9 cellular contexts compared by ENCODE assay signal in genomic region chr9:110254500-110254899, GRCh38. TPM values are rescaled to one million over a fixed set of nuclear protein-coding genes. Genes with fewer than 3 reads are reported as not detected.
A peak's percentile ranks its signal among the peaks of the same experiment; 100 is the strongest.
DNase-seq lines count a peak whose midpoint lies in the region; ATAC-seq, FAIRE-seq and TF ChIP-seq lines count a peak whose summit lies in the region.
"Had no signal": no experiment of that assay in that cellular context is flagged by ENCODE, and none has a peak within 500 bp of the region (broad histone marks: within the 10 kb centered on the region; RNA-seq: fewer than 3 reads in every experiment).

No MANE protein-coding gene starts in this region.

- H3K14ac ChIP-seq in H1 (ENCODE audit: insufficient read length): no peak overlapping the region

- TF ChIP-seq POLR2A in H1 (IDR thresholded peaks at IDR 0.05; ENCODE audit: control extremely low read depth in 1 of 2, low read depth in 2 of 2, low read length in 2 of 2): no peak

- H3F3A ChIP-seq in MM.1S (ENCODE audit: insufficient read depth, low read length) (peaks cover 25% of the 10 kb centered on the region), neural cell (ENCODE audit: insufficient read depth, low read length, poor library complexity, severe bottlenecking) (no peaks in the 10 kb centered on the region)

- H3K23ac ChIP-seq in H1 (ENCODE audit: insufficient read length): no peak overlapping the region

- WGBS in H1 (ENCODE audit: extremely low coverage in 1 of 2, insufficient coverage in 1 of 2, insufficient read length in 1 of 2, insufficient replicate concordance in 2 of 2, low coverage in 1 of 2, low lambda C conversion rate in 2 of 2, missing lambda C conversion rate in 1 of 2), 2 experiments: 86% methylated on average over 2 of the region's 2 CpGs; no CpG with 5 or more reads in 1 of the 2 experiments
- WGBS in pancreas, 2 donors: 66 to 73% methylated on average over 2 of the region's 2 CpGs

- peaks cover 50 to 67% (median 63%) of the 10 kb centered on the region in 11 experiments for H4K20me1 ChIP-seq in BLaER1 treated with 17β-estradiol and CSF1 and Interleukin-3, amounts not matched to agents 10 nM and 100 nM
- H4K20me1 ChIP-seq in MM.1S (ENCODE audit: insufficient read depth, low read length): peaks cover 47% of the 10 kb centered on the region
- H4K20me1 ChIP-seq in H1 (replicated peaks in 1 of 2; ENCODE audit: control insufficient read depth in 1 of 2, insufficient read depth in 2 of 2, low read length in 2 of 2): peaks cover 8 to 14% of the 10 kb centered on the region in 2 experiments
- H4K20me1 ChIP-seq in neural cell (ENCODE audit: insufficient read depth): no peaks in the 10 kb centered on the region

- no peak overlapping the region for H2AK5ac ChIP-seq in H1 (ENCODE audit: low read depth, low read length)

- no peak overlapping the region for H2BK15ac ChIP-seq in H1 (ENCODE audit: low read length)

- peaks cover 18 to 38% (median 24%) of the 10 kb centered on the region in 11 experiments for H3K36me3 ChIP-seq in BLaER1 treated with 17β-estradiol and CSF1 and Interleukin-3, amounts not matched to agents 10 nM and 100 nM
- H3K36me3 ChIP-seq in MM.1S (replicated peaks; ENCODE audit: insufficient read depth, low read length) (peaks cover 11% of the 10 kb centered on the region; the same call in 1 of the 2 replicates), H1 (ENCODE audit: control insufficient read depth in 2 of 4, insufficient read depth in 4 of 4, low read length in 3 of 4) (peaks cover 0 to 13% (median 10%) of the 10 kb centered on the region in 4 experiments; a peak in 7 of 8 replicates), neural cell (ENCODE audit: insufficient read depth, low read length) (no peaks in the 10 kb centered on the region), pancreas (no peaks in the 10 kb centered on the region)

- peak overlapping the region; percentile 79 to 96 (median 93) for H3K4me3 ChIP-seq in BLaER1 treated with 17β-estradiol and CSF1 and Interleukin-3, amounts not matched to agents 10 nM and 100 nM
- H3K4me3 ChIP-seq in MM.1S (ENCODE audit: low read length) (peak overlapping the region; percentile 94), H1 (ENCODE audit: extremely low read depth in 1 of 4, insufficient read depth in 2 of 4, low read depth in 3 of 4, low read length in 4 of 4) (peak overlapping the region; percentile 82 to 94 (median 92); a peak in 5 of 8 replicates), neural cell (ENCODE audit: low read length) (peak overlapping the region; percentile 96), pancreas (peak overlapping the region in 2 of 4 donors; percentile 90 to 96)

- H2BK20ac ChIP-seq in H1 (ENCODE audit: low read length): no peak overlapping the region

- no peak overlapping the region for H2BK12ac ChIP-seq in H1 (ENCODE audit: low read depth, low read length)

- TF ChIP-seq CTCF in MM.1S (IDR thresholded peaks at IDR 0.05; ENCODE audit: low read length) (no peak), H1 (IDR thresholded peaks at IDR 0.05; ENCODE audit: control extremely low read depth in 1 of 3, insufficient read depth in 1 of 3, low read depth in 1 of 3, low read length in 3 of 3) (no peak), neural cell (IDR thresholded peaks at IDR 0.05; ENCODE audit: poor library complexity, severe bottlenecking) (no peak), pancreas (IDR thresholded peaks at IDR 0.05) (no peak)

- H3K9me3 ChIP-seq in BLaER1 treated with 17β-estradiol and CSF1 and Interleukin-3, amounts not matched to agents 10 nM and 100 nM (replicated peaks in 1 of 11): no peaks in the 10 kb centered on the region
- no peaks in the 10 kb centered on the region for H3K9me3 ChIP-seq in MM.1S (replicated peaks; ENCODE audit: insufficient read depth, low read length)
- H3K9me3 ChIP-seq in H1 (ENCODE audit: insufficient read depth in 2 of 2, low read depth in 1 of 2, low read length in 1 of 2): no peaks in the 10 kb centered on the region
- H3K9me3 ChIP-seq in neural cell (ENCODE audit: low read length): no peaks in the 10 kb centered on the region
- no peaks in the 10 kb centered on the region for H3K9me3 ChIP-seq in pancreas

- H3K56ac ChIP-seq in H1 (replicated peaks; ENCODE audit: insufficient read length, low read depth, low read length): no peak overlapping the region

- ATAC-seq in GM19455 (IDR thresholded peaks at IDR 0.05; ENCODE audit: unreplicated experiment) (no peak), pancreas (no peak)

- no peak overlapping the region for H4K5ac ChIP-seq in H1 (ENCODE audit: insufficient read length, low read depth, low read length)

- peaks cover 5% of the 10 kb centered on the region; the same call in 1 of the 2 replicates for H3K79me1 ChIP-seq in H1 (ENCODE audit: low read depth, low read length)

- H3K4me2 ChIP-seq in BLaER1 treated with 17β-estradiol and CSF1 and Interleukin-3, amounts not matched to agents 10 nM and 100 nM: peak overlapping the region; percentile 74 to 98 (median 90)
- peak overlapping the region; percentile 93 for H3K4me2 ChIP-seq in MM.1S (ENCODE audit: low read depth, low read length)
- peak overlapping the region; percentile 93 to 96 for H3K4me2 ChIP-seq in H1 (ENCODE audit: insufficient read depth in 1 of 2, low read depth in 2 of 2, low read length in 2 of 2)
- H3K4me2 ChIP-seq in neural cell (ENCODE audit: low read length): peak overlapping the region; percentile 89

- intact Hi-C loops in pancreas (cut with DNase I): no loop called here

- no peak overlapping the region for H3K4ac ChIP-seq in H1 (replicated peaks; ENCODE audit: insufficient read length, low read depth, low read length)

- no peak overlapping the region for H4K91ac ChIP-seq in H1 (replicated peaks; ENCODE audit: insufficient read length, low read length)

- H3K27ac ChIP-seq in BLaER1 treated with 17β-estradiol and CSF1 and Interleukin-3, amounts not matched to agents 10 nM and 100 nM: peak overlapping the region in 10 of 11 experiments; percentile 69 to 96 (median 90); a peak in 13 of 22 replicates
- H3K27ac ChIP-seq in MM.1S (ENCODE audit: low read length) (no peak overlapping the region), H1 (ENCODE audit: low read depth, low read length) (no peak overlapping the region), neural cell (ENCODE audit: low read length) (no peak overlapping the region), pancreas (peak overlapping the region in 2 of 4 donors; percentile 88 to 92)

- POLR2A ChIA-PET in H1 (lab: Charles Lee; ENCODE audit: partially characterized antibody): no interaction called here

- H3K27me3 ChIP-seq in BLaER1 treated with 17β-estradiol and CSF1 and Interleukin-3, amounts not matched to agents 10 nM and 100 nM: no peaks in the 10 kb centered on the region
- H3K27me3 ChIP-seq in MM.1S (replicated peaks; ENCODE audit: insufficient read depth, low read length) (no peaks in the 10 kb centered on the region), H1 (replicated peaks in 1 of 4; ENCODE audit: control insufficient read depth in 3 of 4, extremely low read depth in 1 of 4, insufficient read depth in 3 of 4, low read length in 3 of 4) (no peaks in the 10 kb centered on the region; a peak in 1 of 7 replicates), neural cell (ENCODE audit: insufficient read depth, low read depth, low read length) (peaks cover 2% of the 10 kb centered on the region), pancreas (no peaks in the 10 kb centered on the region)

- TF ChIP-seq EP300 in H1 (IDR thresholded peaks at IDR 0.05; ENCODE audit: borderline replicate concordance in 1 of 2, low read depth in 2 of 2, low read length in 2 of 2): no peak
- no peak for TF ChIP-seq EP300 in neural cell (conservative IDR thresholded peaks at IDR 0.05; ENCODE audit: poor library complexity, severe bottlenecking)

- TF ChIP-seq RAD21 in H1 (IDR thresholded peaks at IDR 0.05 in 1 of 2, conservative IDR thresholded peaks at IDR 0.05 in 1 of 2; ENCODE audit: low read depth in 2 of 2, low read length in 2 of 2) (no peak), neural cell (conservative IDR thresholded peaks at IDR 0.05) (no peak)

- no peaks in the 10 kb centered on the region for H3K9me2 ChIP-seq in MM.1S (replicated peaks; ENCODE audit: insufficient read depth, low read length)
- no peaks in the 10 kb centered on the region for H3K9me2 ChIP-seq in neural cell (ENCODE audit: insufficient read depth, low read length)

- no peak overlapping the region for H3K18ac ChIP-seq in H1 (ENCODE audit: extremely low read depth, low read length)

- no peak overlapping the region for H2BK5ac ChIP-seq in H1 (ENCODE audit: low read depth, low read length)

- no peak overlapping the region for H2AFZ ChIP-seq in MM.1S (ENCODE audit: low read length)
- H2AFZ ChIP-seq in H1 (ENCODE audit: low read length): no peak overlapping the region
- peak overlapping the region; percentile 16 for H2AFZ ChIP-seq in neural cell (ENCODE audit: low read depth, low read length)

- H3K9ac ChIP-seq in BLaER1 treated with 17β-estradiol and CSF1 and Interleukin-3, amounts not matched to agents 10 nM and 100 nM: peak overlapping the region; percentile 85 to 97 (median 93)
- peak overlapping the region; percentile 91; the same call in 1 of the 2 replicates for H3K9ac ChIP-seq in MM.1S (ENCODE audit: low read length)
- peak overlapping the region in 1 of 4 experiments; percentile 39; a peak in 2 of 7 replicates for H3K9ac ChIP-seq in H1 (replicated peaks in 1 of 4; ENCODE audit: extremely low read depth in 1 of 4, low read depth in 3 of 4, low read length in 3 of 4)
- H3K9ac ChIP-seq in neural cell (ENCODE audit: low read length): peak overlapping the region; percentile 83

- peaks cover 27 to 53% (median 30%) of the 10 kb centered on the region in 10 experiments for H3K4me1 ChIP-seq in BLaER1 treated with 17β-estradiol and CSF1 and Interleukin-3, amounts not matched to agents 10 nM and 100 nM
- H3K4me1 ChIP-seq in MM.1S (ENCODE audit: low read length) (peaks cover 21% of the 10 kb centered on the region), H1 (replicated peaks in 1 of 4; ENCODE audit: control insufficient read depth in 3 of 4, insufficient read depth in 4 of 4, low read length in 3 of 4) (peaks cover 8 to 18% (median 10%) of the 10 kb centered on the region in 4 experiments), pancreas (peaks cover 0 to 19% (median 13%) of the 10 kb centered on the region in 3 donors)

- DNase-seq in MM.1S (no peak), H1 (ENCODE audit: low read depth in 1 of 2, low spot score in 2 of 2) (no peak), GM19239 (ENCODE audit: insufficient read length, low spot score) (no peak), pancreas (no peak), superior temporal gyrus (ENCODE audit: extremely low spot score) (no peak)
- DNase-seq: stimulated activated CD4-positive, alpha-beta T cell treated with anti-CD3 and anti-CD28 coated beads, Interleukin-12 subunit alpha, Interleukin-12 subunit beta, amount 100 ng/mL, for 4 hours had no signal

- no peak for FAIRE-seq in H1 (lab: Jason Lieb, UNC)
- FAIRE-seq in GM19239 (lab: Jason Lieb, UNC): no peak
- no peak for FAIRE-seq in pancreas (lab: Jason Lieb, UNC)

- CTCF ChIA-PET in H1 (lab: Charles Lee; ENCODE audit: partially characterized antibody): interaction anchor here (1.1 kb wide), 1 partner anchor 32 kb away, joined by 3 read pairs; no protein-coding TSS in a partner anchor

- no peak overlapping the region for H2BK120ac ChIP-seq in H1 (replicated peaks; ENCODE audit: low read depth, low read length)

- H3K23me2 ChIP-seq in H1 (ENCODE audit: low read depth, low read length): peaks cover 11% of the 10 kb centered on the region

- H3K79me2 ChIP-seq in MM.1S (ENCODE audit: low read length): peaks cover 76% of the 10 kb centered on the region
- H3K79me2 ChIP-seq in H1 (ENCODE audit: control insufficient read depth in 1 of 2, insufficient read depth in 2 of 2, low read length in 2 of 2): peaks cover 29 to 66% of the 10 kb centered on the region in 2 experiments
- H3K79me2 ChIP-seq in neural cell (replicated peaks; ENCODE audit: insufficient read depth, low read length): peaks cover 32% of the 10 kb centered on the region

- H4K8ac ChIP-seq in H1 (ENCODE audit: extremely low read depth, insufficient read depth, low read length): no peak overlapping the region

RNA-seq across cellular contexts. Expression of gene TXN, which starts 1.8 kb away (rescaled TPM):
- 295 and 297 TPM in 2 replicates for total RNA-seq in H1 (2021; fragmentation: NEBNext Ultra II Directional; extraction: Animal tissue kit (Norgen Biotek cat#: 25700))
- polyA plus RNA-seq in H1 (2011; rRNA removed) (226 and 419 TPM in 2 replicates), neural cell (279 and 304 TPM in 2 replicates), pancreas (10 to 100 TPM; 88.4 to 99.5 TPM)
- 341 TPM for polyA plus RNA-seq in H1 (2011; cell fraction: cytosol; rRNA removed)
- 70.3 TPM for polyA plus RNA-seq in H1 (2011; cell fraction: nucleus; rRNA removed)
- polyA plus RNA-seq in H1 (2012, experiment 1 of 2): 261 to 393 TPM (median 291 TPM) in 4 replicates
- 311 TPM for polyA plus RNA-seq in H1 (2012, experiment 2 of 2)
- 681 TPM for polyA plus RNA-seq in H1 (2013, experiment 1 of 2)
- polyA plus RNA-seq in H1 (2013, experiment 2 of 2): 699 TPM
- polyA minus RNA-seq in H1 (2011; rRNA and poly(A)+ RNA removed): 61.3 and 75.1 TPM in 2 replicates
- polyA minus RNA-seq in H1 (2011; cell fraction: cytosol; rRNA and poly(A)+ RNA removed): 39.3 TPM
- 49.0 TPM for polyA minus RNA-seq in H1 (2011; cell fraction: nucleus; rRNA and poly(A)+ RNA removed)
- 64.0 and 68.3 TPM in 2 replicates for polyA minus RNA-seq in neural cell
- 10 to 100 TPM; 44.3 to 87.6 (median 67.2) TPM for total RNA-seq in pancreas

RNA-seq across cellular contexts. Expression of gene C9orf152, which starts 46.5 kb away (rescaled TPM):
- not detected in 2 replicates for total RNA-seq in H1 (2021; fragmentation: NEBNext Ultra II Directional; extraction: Animal tissue kit (Norgen Biotek cat#: 25700))
- polyA plus RNA-seq in H1 (2011; rRNA removed): not detected in 2 replicates
- polyA plus RNA-seq in H1 (2011; cell fraction: cytosol; rRNA removed): not detected
- polyA plus RNA-seq in H1 (2011; cell fraction: nucleus; rRNA removed): not detected
- not detected in 4 replicates for polyA plus RNA-seq in H1 (2012, experiment 1 of 2)
- not detected for polyA plus RNA-seq in H1 (2012, experiment 2 of 2)
- polyA plus RNA-seq in H1 (2013, experiment 1 of 2): not detected
- not detected for polyA plus RNA-seq in H1 (2013, experiment 2 of 2)
- not detected in 2 replicates for polyA minus RNA-seq in H1 (2011; rRNA and poly(A)+ RNA removed)
- not detected for polyA minus RNA-seq in H1 (2011; cell fraction: cytosol; rRNA and poly(A)+ RNA removed)
- polyA minus RNA-seq in H1 (2011; cell fraction: nucleus; rRNA and poly(A)+ RNA removed): not detected
- polyA plus RNA-seq in neural cell: not detected in 2 replicates
- polyA minus RNA-seq in neural cell: not detected in 2 replicates
- total RNA-seq in pancreas: 1 to 10 TPM; 1.0 to 8.9 (median 3.2) TPM
- polyA plus RNA-seq in pancreas: 1 to 10 TPM in 1 of 2 donors, under 1 TPM in 1; 0.85 to 1.3 TPM

Comparison
In these comparisons a context has a peak if more than half of its experiments do, and no peak if none do; other contexts are left out.
1. H3K27ac ChIP-seq: peak in BLaER1 treated with 17β-estradiol and CSF1 and Interleukin-3, amounts not matched to agents 10 nM and 100 nM (10 of 11); none in MM.1S (single experiment), H1 (single experiment) and neural cell (single experiment).
2. Peak in every context shown above with its lines, with median percentiles within 50 percentile points of each other: H3K4me2 ChIP-seq.